23 cellular contexts compared by ENCODE assay signal in the genomic region with DNA sequence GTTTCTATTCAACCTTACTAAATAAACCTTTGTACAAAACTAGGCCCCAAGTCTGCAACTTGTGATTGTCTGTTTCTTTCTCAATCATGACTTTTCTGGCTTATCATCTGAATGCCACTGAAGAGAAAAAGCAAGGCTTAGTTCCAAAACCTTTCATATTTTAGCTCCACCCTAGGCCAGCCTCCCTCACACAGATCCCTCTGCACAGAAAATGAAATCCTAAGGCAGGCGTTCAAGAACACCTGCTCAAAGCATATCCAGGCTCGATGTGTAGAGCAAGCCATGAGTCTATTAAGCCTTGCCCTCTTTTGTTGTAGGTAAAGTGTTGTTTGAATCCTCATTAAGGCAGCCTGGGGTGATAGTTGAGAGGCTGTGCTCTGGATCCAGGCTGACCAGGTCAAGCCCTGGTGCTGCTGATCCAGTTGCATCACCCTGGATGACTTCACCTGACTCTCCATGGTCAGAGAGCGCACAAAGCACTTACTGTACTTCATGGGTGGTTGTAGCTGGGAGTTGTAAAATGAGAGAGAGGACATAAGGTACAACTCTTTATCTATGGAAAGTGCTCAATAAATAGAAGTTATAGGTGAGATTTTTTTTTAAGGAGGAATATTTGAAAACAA. TPM values are rescaled to one million over a fixed set of nuclear protein-coding genes. Genes with fewer than 3 reads are reported as not detected.
DNase-seq lines count a peak whose midpoint lies in the region; ATAC-seq, FAIRE-seq and TF ChIP-seq lines count a peak whose summit lies in the region.
"Had no signal": no experiment of that assay in that cellular context is flagged by ENCODE, and none has a peak within 500 bp of the region (broad histone marks: within the 10 kb centered on the region; RNA-seq: fewer than 3 reads in every experiment).

No MANE protein-coding gene starts in this region.

- peak; percentile 4 for DNase-seq in DMS79 (lab: John Stamatoyannopoulos, UW)
- no peak for DNase-seq in DMS79 treated with DMSO at 0.1 percent for 48 hours (lab: John Stamatoyannopoulos, UW)
- DNase-seq in Peyer's patch, result peak in 2 of 3 donors; percentile 52 to 66
- DNase-seq in left lobe of liver (ENCODE audit: low spot score), result no peak
- no peak for DNase-seq in pancreas
- DNase-seq in COLO668 (lab: John Stamatoyannopoulos, UW; ENCODE audit: unreplicated experiment), result no peak
- DNase-seq: 8988T; BE2C; CD4-positive, alpha-beta memory T cell; HCEC 1CT; NCI-H1930; NCI-H226; NK-92 treated with Interleukin-12 subunit alpha and Interleukin-12 subunit beta, amount 100 ng/mL, for 24 hours; RPMI8226; SIG-M5 had no signal

- intact Hi-C loops in pancreas (cut with DNase I), result no loop called here

- no peak for FAIRE-seq in pancreas (lab: Jason Lieb, UNC)
- FAIRE-seq: D721Med, GM19239 had no signal

- H3K9me3 ChIP-seq in Peyer's patch, result no peaks in the 10 kb centered on the region
- H3K9me3 ChIP-seq in pancreas, result no peaks in the 10 kb centered on the region
- H3K9me3 ChIP-seq: BE2C had no signal

- peak overlapping the region in 2 of 4 donors; percentile 17 to 55 for H3K27ac ChIP-seq in Peyer's patch
- H3K27ac ChIP-seq in pancreas, result no peak overlapping the region

- no peak for TF ChIP-seq POLR2A in Peyer's patch (IDR thresholded peaks at IDR 0.05)

- H3K27me3 ChIP-seq in Peyer's patch (no peaks in the 10 kb centered on the region), pancreas (no peaks in the 10 kb centered on the region)
- H3K27me3 ChIP-seq: BE2C had no signal

- TF ChIP-seq CTCF in Peyer's patch (IDR thresholded peaks at IDR 0.05) (no peak), pancreas (IDR thresholded peaks at IDR 0.05) (no peak)

- H3K36me3 ChIP-seq in Peyer's patch, result no peaks in the 10 kb centered on the region
- H3K36me3 ChIP-seq in pancreas, result no peaks in the 10 kb centered on the region
- H3K36me3 ChIP-seq: BE2C had no signal

- no peaks in the 10 kb centered on the region for H3K4me1 ChIP-seq in Peyer's patch
- no peaks in the 10 kb centered on the region for H3K4me1 ChIP-seq in pancreas
- H3K4me1 ChIP-seq: BE2C had no signal

- no peak overlapping the region for H3K4me3 ChIP-seq in Peyer's patch
- no peak overlapping the region for H3K4me3 ChIP-seq in pancreas

- 60 to 75% methylated on average over 3 of the region's 3 CpGs for WGBS in pancreas, 2 donors

- peak; percentile 86 for ATAC-seq in left lobe of liver
- ATAC-seq in pancreas, result peak in 3 of 4 donors; percentile 26 to 59 (median 38)
- no peak for ATAC-seq in GM21381 (IDR thresholded peaks at IDR 0.05; ENCODE audit: unreplicated experiment)
- ATAC-seq in HG03159 (IDR thresholded peaks at IDR 0.05; ENCODE audit: unreplicated experiment), result no peak

RNA-seq across cellular contexts. Expression of a gene that starts 39.0 kb away (rescaled TPM):
- 10 to 100 TPM in 2 of 4 donors, 1 to 10 TPM in 2; 4.1 to 10.2 (median 8.4) TPM for total RNA-seq in Peyer's patch
- 19.4 TPM for total RNA-seq in left lobe of liver
- total RNA-seq in pancreas, result 1 to 10 TPM in 4 of 6 donors, under 1 TPM in 2; 0.44 to 2.3 (median 1.1) TPM
- 1 to 10 TPM; 3.2 to 6.3 TPM for polyA plus RNA-seq in pancreas
- total RNA-seq: CD4-positive, alpha-beta memory T cell; Daoy; HT-29; OCI-LY7 had no signal
- polyA plus RNA-seq: CD4-positive, alpha-beta memory T cell; IgD-negative memory B cell had no signal

Comparison
In these comparisons a context has a peak if more than half of its experiments do, and no peak if none do; other contexts are left out.
1. DNase-seq: peak in DMS79 (single experiment) and Peyer's patch (2 of 3); none in DMS79 treated with DMSO at 0.1 percent for 48 hours (single experiment), left lobe of liver (single experiment), pancreas (0 of 6) and COLO668 (single experiment).
2. ATAC-seq: peak in left lobe of liver (single experiment) and pancreas (3 of 4); none in GM21381 (single experiment) and HG03159 (single experiment).